Comparison of ENCODE assay signal across 8 cellular contexts in genomic region chr6:113856571-113857564, GRCh38. TPM values are rescaled to one million over a fixed set of nuclear protein-coding genes. Genes with fewer than 3 reads are reported as not detected.
DNase-seq lines count a peak whose midpoint lies in the region; ATAC-seq and TF ChIP-seq lines count a peak whose summit lies in the region.

Gene MARCKS, plus strand, starts transcription at chr6:113857345. Its CDS starts 401 bp downstream, at chr6:113857746.

- DNase-seq in CD8-positive, alpha-beta T cell: peak in 1 of 7 experiments; percentile 28
- peak; percentile 91 for DNase-seq in NCI-H2227 (lab: John Stamatoyannopoulos, UW; ENCODE audit: unreplicated experiment)
- peak; percentile 84 for DNase-seq in activated CD4-positive, alpha-beta T cell treated with anti-CD3 and anti-CD28 coated beads, Interleukin-2, amount 10 ng/mL, durations not matched to agents 24 days and 14 days

- TF ChIP-seq POLR2A in GM19099 (IDR thresholded peaks at IDR 0.05; ENCODE audit: extremely low read depth, insufficient read length, low read depth): peak; percentile 65

- H3K27me3 ChIP-seq in CD8-positive, alpha-beta T cell (ENCODE audit: insufficient read depth, low read length): peaks cover 44% of the 10 kb centered on the region
- H3K27me3 ChIP-seq in esophagus (ENCODE audit: control insufficient read depth in 1 of 2, insufficient read depth in 2 of 2, low read length in 2 of 2) (no peaks in the 10 kb centered on the region), thymus (ENCODE audit: control insufficient read depth, insufficient read depth) (peaks cover 2% of the 10 kb centered on the region)

- POLR2A ChIA-PET in CD8-positive, alpha-beta T cell (lab: Charles Lee): no interaction called here

- no peaks in the 10 kb centered on the region for H3K9me3 ChIP-seq in CD8-positive, alpha-beta T cell (ENCODE audit: low read length)
- H3K9me3 ChIP-seq in esophagus (ENCODE audit: control insufficient read depth in 2 of 2, insufficient read depth in 1 of 2, low read depth in 1 of 2, low read length in 1 of 2): no peaks in the 10 kb centered on the region
- no peaks in the 10 kb centered on the region for H3K9me3 ChIP-seq in mesodermal cell (ENCODE audit: control insufficient read depth, low read length)
- H3K9me3 ChIP-seq in thymus (ENCODE audit: control insufficient read depth): no peaks in the 10 kb centered on the region

- peaks cover 35% of the 10 kb centered on the region for H3K27me3 Mint-ChIP-seq in CD8-positive, alpha-beta T cell (ENCODE audit: low read depth)
- peaks cover 49% of the 10 kb centered on the region for H3K27me3 Mint-ChIP-seq in activated CD4-positive, alpha-beta T cell treated with anti-CD3 and anti-CD28 coated beads, Interleukin-2, amount 10 ng/mL, durations not matched to agents 24 days and 14 days

- intact Hi-C loops in CD8-positive, alpha-beta T cell (cut with DNase I, micrococcal nuclease): loop anchor here in 1 of 2 experiments (5.0 kb wide), 1 partner anchor 1770 kb away; the partner anchor contains the start of genes FAM229B and TUBE1
- intact Hi-C loops in activated CD4-positive, alpha-beta T cell treated with anti-CD3 and anti-CD28 coated beads, Interleukin-2, amount 10 ng/mL, durations not matched to agents 24 days and 14 days (cut with micrococcal nuclease): loop anchor here (5.0 kb wide), 1 partner anchor 225 kb away; no protein-coding TSS in a partner anchor

- H3K4me1 Mint-ChIP-seq in CD8-positive, alpha-beta T cell (ENCODE audit: low read depth): peaks cover 5% of the 10 kb centered on the region
- peaks cover 17% of the 10 kb centered on the region for H3K4me1 Mint-ChIP-seq in activated CD4-positive, alpha-beta T cell treated with anti-CD3 and anti-CD28 coated beads, Interleukin-2, amount 10 ng/mL, durations not matched to agents 24 days and 14 days

- H3K4me3 Mint-ChIP-seq in CD8-positive, alpha-beta T cell: no peak within 1 kb of the TSS
- H3K4me3 Mint-ChIP-seq in activated CD4-positive, alpha-beta T cell treated with anti-CD3 and anti-CD28 coated beads, Interleukin-2, amount 10 ng/mL, durations not matched to agents 24 days and 14 days: no peak within 1 kb of the TSS

- H3K27ac Mint-ChIP-seq in CD8-positive, alpha-beta T cell: peak within 1 kb of the TSS; percentile 22
- peak within 1 kb of the TSS; percentile 42 for H3K27ac Mint-ChIP-seq in activated CD4-positive, alpha-beta T cell treated with anti-CD3 and anti-CD28 coated beads, Interleukin-2, amount 10 ng/mL, durations not matched to agents 24 days and 14 days

- TF ChIP-seq CTCF in CD8-positive, alpha-beta T cell (IDR thresholded peaks at IDR 0.05): no peak

- H3K4me1 ChIP-seq in CD8-positive, alpha-beta T cell (ENCODE audit: insufficient read depth, low read length): peaks cover 41% of the 10 kb centered on the region
- H3K4me1 ChIP-seq in esophagus (ENCODE audit: control insufficient read depth in 2 of 2, insufficient read depth in 2 of 2, low read length in 1 of 2): peaks cover 0 to 2% of the 10 kb centered on the region in 2 donors
- H3K4me1 ChIP-seq in mesodermal cell (ENCODE audit: control insufficient read depth, insufficient read depth, low read length, poor library complexity, severe bottlenecking): peaks cover 5% of the 10 kb centered on the region
- peaks cover 11% of the 10 kb centered on the region for H3K4me1 ChIP-seq in thymus (ENCODE audit: control insufficient read depth, insufficient read depth, low read length)

- CTCF ChIA-PET in CD8-positive, alpha-beta T cell (lab: Charles Lee): no interaction called here

- no peaks in the 10 kb centered on the region for H3K36me3 Mint-ChIP-seq in CD8-positive, alpha-beta T cell
- peaks cover 1% of the 10 kb centered on the region for H3K36me3 Mint-ChIP-seq in activated CD4-positive, alpha-beta T cell treated with anti-CD3 and anti-CD28 coated beads, Interleukin-2, amount 10 ng/mL, durations not matched to agents 24 days and 14 days (ENCODE audit: low read depth)

- peak within 1 kb of the TSS; percentile 46 for H3K4me3 ChIP-seq in CD8-positive, alpha-beta T cell (ENCODE audit: low read depth, low read length)
- H3K4me3 ChIP-seq in esophagus (ENCODE audit: low read depth in 1 of 2, low read length in 2 of 2): peak within 1 kb of the TSS; percentile 82 to 92
- peak within 1 kb of the TSS; percentile 99 for H3K4me3 ChIP-seq in mesodermal cell (ENCODE audit: extremely low read depth, insufficient read depth, low read length, poor library complexity, severe bottlenecking)
- peak within 1 kb of the TSS; percentile 79 for H3K4me3 ChIP-seq in thymus (ENCODE audit: low read length)

- WGBS in esophagus, 2 donors: 1% methylated on average over 50 of the region's 50 CpGs
- 0% methylated on average over 28 to 34 of the region's 50 CpGs for WGBS in mesodermal cell (ENCODE audit: insufficient coverage in 2 of 2), 2 experiments
- WGBS in thymus: under 1% methylated on average over 50 of the region's 50 CpGs

- H3K36me3 ChIP-seq in CD8-positive, alpha-beta T cell (ENCODE audit: insufficient read depth, low read length): no peaks in the 10 kb centered on the region
- H3K36me3 ChIP-seq in esophagus (ENCODE audit: control insufficient read depth in 2 of 2, insufficient read depth in 2 of 2, low read length in 1 of 2) (no peaks in the 10 kb centered on the region), mesodermal cell (ENCODE audit: control insufficient read depth, insufficient read depth, low read length) (peaks cover 16% of the 10 kb centered on the region), thymus (ENCODE audit: control insufficient read depth, insufficient read depth) (peaks cover 3% of the 10 kb centered on the region)

- H3K27ac ChIP-seq in CD8-positive, alpha-beta T cell (ENCODE audit: low read depth, low read length): no peak within 1 kb of the TSS
- peak within 1 kb of the TSS; percentile 95 to 98 for H3K27ac ChIP-seq in esophagus (ENCODE audit: low read depth in 2 of 2, low read length in 1 of 2)
- peak within 1 kb of the TSS; percentile 98 for H3K27ac ChIP-seq in mesodermal cell (ENCODE audit: low read depth, low read length, severe bottlenecking)
- H3K27ac ChIP-seq in thymus (ENCODE audit: low read depth): peak within 1 kb of the TSS; percentile 94

- H3K9me3 Mint-ChIP-seq in CD8-positive, alpha-beta T cell: no peaks in the 10 kb centered on the region
- H3K9me3 Mint-ChIP-seq in activated CD4-positive, alpha-beta T cell treated with anti-CD3 and anti-CD28 coated beads, Interleukin-2, amount 10 ng/mL, durations not matched to agents 24 days and 14 days: peaks cover 13% of the 10 kb centered on the region

- ATAC-seq in CD8-positive, alpha-beta T cell: peak; percentile 34
- ATAC-seq in HG03135 (IDR thresholded peaks at IDR 0.05; ENCODE audit: unreplicated experiment): peak; percentile 36

RNA-seq across cellular contexts. Expression of gene MARCKS, which starts in this region (rescaled TPM):
- total RNA-seq in CD8-positive, alpha-beta T cell: under 1 TPM; 0.35 to 0.50 TPM
- total RNA-seq in activated CD4-positive, alpha-beta T cell treated with anti-CD3 and anti-CD28 coated beads, Interleukin-2, amount 10 ng/mL, durations not matched to agents 24 days and 14 days: 0.05 TPM in 1 of 2 replicates, not detected in the other
- polyA plus RNA-seq in esophagus: 10 to 100 TPM; 27.9 to 33.0 TPM
- polyA plus RNA-seq in mesodermal cell (2013, experiment 1 of 2): 144 TPM
- 145 TPM for polyA plus RNA-seq in mesodermal cell (2013, experiment 2 of 2)
- 87.5 TPM for polyA plus RNA-seq in thymus

Comparison
In these comparisons a context has a peak if more than half of its experiments do, and no peak if none do; other contexts are left out.
1. Peak in ATAC-seq and H3K4me3 ChIP-seq in CD8-positive, alpha-beta T cell; RNA of the gene not detected or under 1 TPM.
2. Peak in DNase-seq in activated CD4-positive, alpha-beta T cell treated with anti-CD3 and anti-CD28 coated beads, Interleukin-2, amount 10 ng/mL, durations not matched to agents 24 days and 14 days; RNA of the gene not detected or under 1 TPM.
3. H3K4me3 ChIP-seq: peak in every context shown above with its lines; median percentile 99 in mesodermal cell; 87 in esophagus; 79 in thymus; 46 in CD8-positive, alpha-beta T cell.